In the genomic region with DNA sequence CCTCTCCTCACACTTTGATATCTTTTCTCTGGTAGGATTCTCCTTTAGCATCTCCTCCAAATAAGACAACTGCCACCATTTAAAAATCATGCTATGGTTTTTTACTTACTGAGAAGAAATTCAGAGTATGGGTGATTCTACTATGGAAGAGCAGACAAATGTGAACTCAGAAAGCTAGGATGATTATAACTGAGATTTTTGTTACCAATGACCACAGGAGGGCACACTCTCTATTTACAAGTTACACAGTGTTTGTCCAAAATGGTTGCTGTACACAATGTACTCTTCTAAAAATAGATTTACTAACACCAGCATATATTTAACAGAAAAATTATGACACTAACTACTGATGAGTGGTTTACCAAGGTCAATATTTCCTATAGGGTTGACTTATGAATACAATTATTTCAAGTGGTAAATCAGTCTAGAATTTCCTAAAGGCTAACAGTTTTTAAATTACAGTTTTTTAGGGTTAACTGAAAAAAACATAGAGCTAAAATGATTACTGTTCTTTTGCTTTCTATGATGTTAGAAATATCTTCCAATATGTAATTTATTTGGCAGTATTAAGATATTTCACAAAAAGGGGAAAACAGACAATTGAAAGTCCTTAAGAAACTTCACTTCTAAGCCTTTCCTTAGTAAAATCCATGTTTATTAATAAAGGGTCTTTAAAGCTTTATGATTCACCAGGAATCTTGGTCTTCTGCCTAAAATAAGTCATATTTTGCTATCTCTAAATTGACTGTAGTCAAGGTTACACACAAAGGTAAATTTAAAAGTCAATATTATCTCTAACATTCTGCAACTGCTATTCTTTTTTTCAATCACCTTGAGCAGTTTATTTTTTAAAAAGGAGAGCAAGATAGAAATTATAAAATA, we compare ENCODE assay signal across 8 cellular contexts. TPM values are rescaled to one million over a fixed set of nuclear protein-coding genes. Genes with fewer than 3 reads are reported as not detected.
A peak's percentile ranks its signal among the peaks of the same experiment; 100 is the strongest.
DNase-seq lines count a peak whose midpoint lies in the region; TF ChIP-seq lines count a peak whose summit lies in the region.

No MANE protein-coding gene starts in this region.

- H3K4me3 ChIP-seq in epithelial cell of esophagus (ENCODE audit: low read length): no peak overlapping the region

- H3K36me3 Mint-ChIP-seq in nephron (ENCODE audit: low read depth): peaks cover 29% of the 10 kb centered on the region

- DNase-seq in NOMO-1 treated with DMSO at 0.1 percent for 48 hours (lab: John Stamatoyannopoulos, UW; ENCODE audit: unreplicated experiment): peak; percentile 51
- DNase-seq in NOMO-1 treated with dmso at 0.1 percent for 144 hours (lab: John Stamatoyannopoulos, UW; ENCODE audit: unreplicated experiment): no peak
- DNase-seq in H4 (ENCODE audit: low spot score): peak; percentile 56
- peak; percentile 55 to 72 for DNase-seq in Kasumi-1 (lab: John Stamatoyannopoulos, UW)
- DNase-seq in SHP77 (lab: John Stamatoyannopoulos, UW): peak; percentile 2 to 26
- DNase-seq in epithelial cell of esophagus (ENCODE audit: low read depth): peak; percentile 66
- no peak for DNase-seq in OCI-M2 (lab: John Stamatoyannopoulos, UW; ENCODE audit: unreplicated experiment)

- H3K4me3 Mint-ChIP-seq in nephron: no peak overlapping the region

- no peaks in the 10 kb centered on the region for H3K27me3 Mint-ChIP-seq in nephron (ENCODE audit: low read depth)

- H3K27ac Mint-ChIP-seq in nephron: peak overlapping the region; percentile 7 to 66 (median 46)

- peak; percentile 57 for TF ChIP-seq CTCF in epithelial cell of esophagus (IDR thresholded peaks at IDR 0.05; ENCODE audit: insufficient read depth, low read depth, low read length, missing control alignments)
- peak; percentile 61 to 69 (median 65) for TF ChIP-seq CTCF in nephron (IDR thresholded peaks at IDR 0.05; ENCODE audit: unreplicated experiment in 3 of 3)

- peaks cover 28% of the 10 kb centered on the region for H3K4me1 Mint-ChIP-seq in nephron

- H3K9me3 Mint-ChIP-seq in nephron: peaks cover 7% of the 10 kb centered on the region

RNA-seq across cellular contexts. Expression of a gene that starts 57.2 kb away (rescaled TPM):
- 19.2 and 20.1 TPM in 2 replicates for total RNA-seq in H4 (2014; rRNA removed; shearing (Covaris generic))

Comparison
In these comparisons a context has a peak if more than half of its experiments do, and no peak if none do; other contexts are left out.
1. DNase-seq: peak in NOMO-1 treated with DMSO at 0.1 percent for 48 hours (single experiment), H4 (single experiment), Kasumi-1 (2 of 2), SHP77 (2 of 2) and epithelial cell of esophagus (single experiment); none in NOMO-1 treated with dmso at 0.1 percent for 144 hours (single experiment) and OCI-M2 (single experiment).